ENCODE assay signal across 1 cellular context in the genomic region with DNA sequence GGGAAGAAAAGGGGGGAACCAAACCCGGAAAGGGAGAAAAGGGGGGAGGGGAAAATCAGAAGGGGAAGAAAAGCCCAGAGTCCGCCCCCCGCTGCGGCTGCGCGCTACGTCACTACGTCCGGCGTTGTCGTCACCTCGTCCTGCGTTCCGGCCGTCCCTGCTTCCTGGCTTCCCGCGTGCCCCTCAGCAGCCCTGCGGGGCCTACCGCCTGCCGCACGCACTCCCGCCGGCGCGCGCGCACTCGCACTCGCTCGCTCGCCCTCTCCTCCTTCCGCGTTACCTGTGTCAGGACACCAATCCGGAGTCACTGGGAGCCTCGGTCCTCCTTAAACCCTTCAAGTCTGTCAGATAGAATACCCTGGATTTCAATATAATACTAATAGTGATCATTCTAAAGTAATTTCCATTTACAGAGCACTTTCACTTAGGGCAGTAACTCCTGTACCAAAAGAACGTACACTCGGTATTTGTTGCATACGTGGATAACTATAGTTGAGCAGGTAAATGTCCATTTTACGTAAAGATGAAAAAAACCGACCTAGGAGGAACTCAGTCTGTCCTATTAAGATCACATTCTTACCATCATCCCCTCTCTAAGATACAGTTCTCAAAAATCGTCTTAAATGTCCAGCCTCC.
TF ChIP-seq lines count a peak whose summit lies in the region.

A gene (minus strand): TSS at position 113 of the 636 bp plus-strand sequence. CDS start 120,615 bp downstream, outside the sequence.

TF ChIP-seq in HepG2, 621 proteins besides CTCF, POLR2A, EP300 and RAD21 (continued from another document and continues in another):
- TF ChIP-seq, protein P1, sequence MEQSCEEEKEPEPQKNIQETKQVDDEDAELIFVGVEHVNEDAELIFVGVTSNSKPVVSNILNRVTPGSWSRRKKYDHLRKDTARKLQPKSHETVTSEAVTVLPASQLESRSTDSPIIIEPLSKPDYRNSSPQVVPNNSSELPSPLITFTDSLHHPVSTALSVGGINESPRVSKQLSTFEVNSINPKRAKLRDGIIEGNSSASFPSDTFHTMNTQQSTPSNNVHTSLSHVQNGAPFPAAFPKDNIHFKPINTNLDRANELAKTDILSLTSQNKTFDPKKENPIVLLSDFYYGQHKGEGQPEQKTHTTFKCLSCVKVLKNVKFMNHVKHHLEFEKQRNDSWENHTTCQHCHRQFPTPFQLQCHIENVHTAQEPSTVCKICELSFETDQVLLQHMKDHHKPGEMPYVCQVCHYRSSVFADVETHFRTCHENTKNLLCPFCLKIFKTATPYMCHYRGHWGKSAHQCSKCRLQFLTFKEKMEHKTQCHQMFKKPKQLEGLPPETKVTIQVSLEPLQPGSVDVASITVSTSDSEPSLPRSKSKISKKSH (CRISPR knock-in tag; IDR thresholded peaks at IDR 0.05; ENCODE audit: borderline replicate concordance): peak; percentile 76; the same call in 1 of the 2 replicates
- TF ChIP-seq POLR2G (IDR thresholded peaks at IDR 0.05; ENCODE audit: low read depth, low read length) (peak; percentile 92), ZNF451 (CRISPR knock-in tag; IDR thresholded peaks at IDR 0.05) (no peak), JARID2 (CRISPR knock-in tag; IDR thresholded peaks at IDR 0.05; ENCODE audit: insufficient replicate concordance) (no peak), ZBTB8A (CRISPR knock-in tag; IDR thresholded peaks at IDR 0.05; ENCODE audit: borderline replicate concordance, low read depth) (no peak), ARID2 (CRISPR knock-in tag; IDR thresholded peaks at IDR 0.05; ENCODE audit: borderline replicate concordance) (no peak), GTF2F1 (IDR thresholded peaks at IDR 0.05; ENCODE audit: low read length) (0 out of 2 replicates have a peak, but pooled peaks have one; percentile 44), RARA (CRISPR knock-in tag; IDR thresholded peaks at IDR 0.05) (peak; percentile 59), GPN1 (CRISPR knock-in tag; IDR thresholded peaks at IDR 0.05; ENCODE audit: borderline replicate concordance) (no peak), JDP2 (CRISPR knock-in tag; IDR thresholded peaks at IDR 0.05; ENCODE audit: borderline replicate concordance) (no peak; the same call in 1 of the 2 replicates), YY1 (IDR thresholded peaks at IDR 0.05; ENCODE audit: insufficient read depth, insufficient replicate concordance, low read depth, low read length) (peak; percentile 63), ELF4 (CRISPR knock-in tag; IDR thresholded peaks at IDR 0.05; ENCODE audit: borderline replicate concordance) (no peak), GABPA (IDR thresholded peaks at IDR 0.05; ENCODE audit: low read depth, low read length) (peak; percentile 36), GABPA (CRISPR knock-in tag; IDR thresholded peaks at IDR 0.05; ENCODE audit: low read depth) (peak; percentile 68), ZNF672 (CRISPR knock-in tag; IDR thresholded peaks at IDR 0.05) (no peak), ZSCAN22 (CRISPR knock-in tag; IDR thresholded peaks at IDR 0.05) (no peak), ZNF703 (CRISPR knock-in tag; IDR thresholded peaks at IDR 0.05; ENCODE audit: borderline replicate concordance) (no peak), ZNF563 (CRISPR knock-in tag; IDR thresholded peaks at IDR 0.05) (peak; percentile 83; the same call in 1 of the 2 replicates), EED (CRISPR knock-in tag; IDR thresholded peaks at IDR 0.05) (no peak; the same call in 1 of the 2 replicates), ZNF841 (CRISPR knock-in tag; IDR thresholded peaks at IDR 0.05; ENCODE audit: borderline replicate concordance) (no peak), HIVEP1 (CRISPR knock-in tag; IDR thresholded peaks at IDR 0.05) (peak; percentile 81; the same call in 1 of the 2 replicates), FOXO1 (CRISPR knock-in tag; IDR thresholded peaks at IDR 0.05) (peak; percentile 66; the same call in 1 of the 2 replicates)
- TF ChIP-seq, protein P2, sequence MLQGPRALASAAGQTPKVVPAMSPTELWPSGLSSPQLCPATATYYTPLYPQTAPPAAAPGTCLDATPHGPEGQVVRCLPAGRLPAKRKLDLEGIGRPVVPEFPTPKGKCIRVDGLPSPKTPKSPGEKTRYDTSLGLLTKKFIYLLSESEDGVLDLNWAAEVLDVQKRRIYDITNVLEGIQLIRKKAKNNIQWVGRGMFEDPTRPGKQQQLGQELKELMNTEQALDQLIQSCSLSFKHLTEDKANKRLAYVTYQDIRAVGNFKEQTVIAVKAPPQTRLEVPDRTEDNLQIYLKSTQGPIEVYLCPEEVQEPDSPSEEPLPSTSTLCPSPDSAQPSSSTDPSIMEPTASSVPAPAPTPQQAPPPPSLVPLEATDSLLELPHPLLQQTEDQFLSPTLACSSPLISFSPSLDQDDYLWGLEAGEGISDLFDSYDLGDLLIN (CRISPR knock-in tag; IDR thresholded peaks at IDR 0.05; ENCODE audit: borderline replicate concordance): peak; percentile 62; the same call in 1 of the 2 replicates
- TF ChIP-seq, protein P3, sequence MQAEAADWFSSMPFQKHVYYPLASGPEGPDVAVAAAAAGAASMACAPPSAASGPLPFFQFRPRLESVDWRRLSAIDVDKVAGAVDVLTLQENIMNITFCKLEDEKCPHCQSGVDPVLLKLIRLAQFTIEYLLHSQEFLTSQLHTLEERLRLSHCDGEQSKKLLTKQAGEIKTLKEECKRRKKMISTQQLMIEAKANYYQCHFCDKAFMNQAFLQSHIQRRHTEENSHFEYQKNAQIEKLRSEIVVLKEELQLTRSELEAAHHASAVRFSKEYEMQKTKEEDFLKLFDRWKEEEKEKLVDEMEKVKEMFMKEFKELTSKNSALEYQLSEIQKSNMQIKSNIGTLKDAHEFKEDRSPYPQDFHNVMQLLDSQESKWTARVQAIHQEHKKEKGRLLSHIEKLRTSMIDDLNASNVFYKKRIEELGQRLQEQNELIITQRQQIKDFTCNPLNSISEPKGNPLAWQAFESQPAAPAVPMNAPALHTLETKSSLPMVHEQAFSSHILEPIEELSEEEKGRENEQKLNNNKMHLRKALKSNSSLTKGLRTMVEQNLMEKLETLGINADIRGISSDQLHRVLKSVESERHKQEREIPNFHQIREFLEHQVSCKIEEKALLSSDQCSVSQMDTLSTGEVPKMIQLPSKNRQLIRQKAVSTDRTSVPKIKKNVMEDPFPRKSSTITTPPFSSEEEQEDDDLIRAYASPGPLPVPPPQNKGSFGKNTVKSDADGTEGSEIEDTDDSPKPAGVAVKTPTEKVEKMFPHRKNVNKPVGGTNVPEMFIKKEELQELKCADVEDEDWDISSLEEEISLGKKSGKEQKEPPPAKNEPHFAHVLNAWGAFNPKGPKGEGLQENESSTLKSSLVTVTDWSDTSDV (CRISPR knock-in tag; IDR thresholded peaks at IDR 0.05): 0 out of 2 replicates have a peak, but pooled peaks have one; percentile 53
- TF ChIP-seq, protein P4, sequence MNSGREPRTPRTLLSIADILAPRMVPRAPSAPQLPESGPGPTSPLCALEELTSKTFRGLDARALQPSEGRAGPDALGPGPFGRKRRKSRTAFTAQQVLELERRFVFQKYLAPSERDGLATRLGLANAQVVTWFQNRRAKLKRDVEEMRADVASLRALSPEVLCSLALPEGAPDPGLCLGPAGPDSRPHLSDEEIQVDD (CRISPR knock-in tag; IDR thresholded peaks at IDR 0.05; ENCODE audit: borderline replicate concordance): peak; percentile 50; the same call in 1 of the 2 replicates
- TF ChIP-seq, protein P5, sequence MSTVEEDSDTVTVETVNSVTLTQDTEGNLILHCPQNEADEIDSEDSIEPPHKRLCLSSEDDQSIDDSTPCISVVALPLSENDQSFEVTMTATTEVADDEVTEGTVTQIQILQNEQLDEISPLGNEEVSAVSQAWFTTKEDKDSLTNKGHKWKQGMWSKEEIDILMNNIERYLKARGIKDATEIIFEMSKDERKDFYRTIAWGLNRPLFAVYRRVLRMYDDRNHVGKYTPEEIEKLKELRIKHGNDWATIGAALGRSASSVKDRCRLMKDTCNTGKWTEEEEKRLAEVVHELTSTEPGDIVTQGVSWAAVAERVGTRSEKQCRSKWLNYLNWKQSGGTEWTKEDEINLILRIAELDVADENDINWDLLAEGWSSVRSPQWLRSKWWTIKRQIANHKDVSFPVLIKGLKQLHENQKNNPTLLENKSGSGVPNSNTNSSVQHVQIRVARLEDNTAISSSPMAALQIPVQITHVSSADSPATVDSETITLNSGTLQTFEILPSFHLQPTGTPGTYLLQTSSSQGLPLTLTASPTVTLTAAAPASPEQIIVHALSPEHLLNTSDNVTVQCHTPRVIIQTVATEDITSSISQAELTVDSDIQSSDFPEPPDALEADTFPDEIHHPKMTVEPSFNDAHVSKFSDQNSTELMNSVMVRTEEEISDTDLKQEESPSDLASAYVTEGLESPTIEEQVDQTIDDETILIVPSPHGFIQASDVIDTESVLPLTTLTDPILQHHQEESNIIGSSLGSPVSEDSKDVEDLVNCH (CRISPR knock-in tag; IDR thresholded peaks at IDR 0.05): no peak
- TF ChIP-seq, protein P6, sequence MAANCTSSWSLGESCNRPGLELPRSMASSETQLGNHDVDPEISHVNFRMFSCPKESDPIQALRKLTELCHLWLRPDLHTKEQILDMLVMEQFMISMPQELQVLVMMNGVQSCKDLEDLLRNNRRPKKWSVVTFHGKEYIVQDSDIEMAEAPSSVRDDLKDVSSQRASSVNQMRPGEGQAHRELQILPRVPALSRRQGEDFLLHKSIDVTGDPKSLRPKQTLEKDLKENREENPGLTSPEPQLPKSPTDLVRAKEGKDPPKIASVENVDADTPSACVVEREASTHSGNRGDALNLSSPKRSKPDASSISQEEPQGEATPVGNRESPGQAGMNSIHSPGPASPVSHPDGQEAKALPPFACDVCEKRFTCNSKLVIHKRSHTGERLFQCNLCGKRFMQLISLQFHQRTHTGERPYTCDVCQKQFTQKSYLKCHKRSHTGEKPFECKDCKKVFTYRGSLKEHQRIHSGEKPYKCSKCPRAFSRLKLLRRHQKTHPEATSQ (CRISPR knock-in tag; IDR thresholded peaks at IDR 0.05; ENCODE audit: borderline replicate concordance): no peak
- TF ChIP-seq, protein P7, sequence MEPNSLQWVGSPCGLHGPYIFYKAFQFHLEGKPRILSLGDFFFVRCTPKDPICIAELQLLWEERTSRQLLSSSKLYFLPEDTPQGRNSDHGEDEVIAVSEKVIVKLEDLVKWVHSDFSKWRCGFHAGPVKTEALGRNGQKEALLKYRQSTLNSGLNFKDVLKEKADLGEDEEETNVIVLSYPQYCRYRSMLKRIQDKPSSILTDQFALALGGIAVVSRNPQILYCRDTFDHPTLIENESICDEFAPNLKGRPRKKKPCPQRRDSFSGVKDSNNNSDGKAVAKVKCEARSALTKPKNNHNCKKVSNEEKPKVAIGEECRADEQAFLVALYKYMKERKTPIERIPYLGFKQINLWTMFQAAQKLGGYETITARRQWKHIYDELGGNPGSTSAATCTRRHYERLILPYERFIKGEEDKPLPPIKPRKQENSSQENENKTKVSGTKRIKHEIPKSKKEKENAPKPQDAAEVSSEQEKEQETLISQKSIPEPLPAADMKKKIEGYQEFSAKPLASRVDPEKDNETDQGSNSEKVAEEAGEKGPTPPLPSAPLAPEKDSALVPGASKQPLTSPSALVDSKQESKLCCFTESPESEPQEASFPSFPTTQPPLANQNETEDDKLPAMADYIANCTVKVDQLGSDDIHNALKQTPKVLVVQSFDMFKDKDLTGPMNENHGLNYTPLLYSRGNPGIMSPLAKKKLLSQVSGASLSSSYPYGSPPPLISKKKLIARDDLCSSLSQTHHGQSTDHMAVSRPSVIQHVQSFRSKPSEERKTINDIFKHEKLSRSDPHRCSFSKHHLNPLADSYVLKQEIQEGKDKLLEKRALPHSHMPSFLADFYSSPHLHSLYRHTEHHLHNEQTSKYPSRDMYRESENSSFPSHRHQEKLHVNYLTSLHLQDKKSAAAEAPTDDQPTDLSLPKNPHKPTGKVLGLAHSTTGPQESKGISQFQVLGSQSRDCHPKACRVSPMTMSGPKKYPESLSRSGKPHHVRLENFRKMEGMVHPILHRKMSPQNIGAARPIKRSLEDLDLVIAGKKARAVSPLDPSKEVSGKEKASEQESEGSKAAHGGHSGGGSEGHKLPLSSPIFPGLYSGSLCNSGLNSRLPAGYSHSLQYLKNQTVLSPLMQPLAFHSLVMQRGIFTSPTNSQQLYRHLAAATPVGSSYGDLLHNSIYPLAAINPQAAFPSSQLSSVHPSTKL (CRISPR knock-in tag; IDR thresholded peaks at IDR 0.05): peak; percentile 59
- TF ChIP-seq, protein P8, sequence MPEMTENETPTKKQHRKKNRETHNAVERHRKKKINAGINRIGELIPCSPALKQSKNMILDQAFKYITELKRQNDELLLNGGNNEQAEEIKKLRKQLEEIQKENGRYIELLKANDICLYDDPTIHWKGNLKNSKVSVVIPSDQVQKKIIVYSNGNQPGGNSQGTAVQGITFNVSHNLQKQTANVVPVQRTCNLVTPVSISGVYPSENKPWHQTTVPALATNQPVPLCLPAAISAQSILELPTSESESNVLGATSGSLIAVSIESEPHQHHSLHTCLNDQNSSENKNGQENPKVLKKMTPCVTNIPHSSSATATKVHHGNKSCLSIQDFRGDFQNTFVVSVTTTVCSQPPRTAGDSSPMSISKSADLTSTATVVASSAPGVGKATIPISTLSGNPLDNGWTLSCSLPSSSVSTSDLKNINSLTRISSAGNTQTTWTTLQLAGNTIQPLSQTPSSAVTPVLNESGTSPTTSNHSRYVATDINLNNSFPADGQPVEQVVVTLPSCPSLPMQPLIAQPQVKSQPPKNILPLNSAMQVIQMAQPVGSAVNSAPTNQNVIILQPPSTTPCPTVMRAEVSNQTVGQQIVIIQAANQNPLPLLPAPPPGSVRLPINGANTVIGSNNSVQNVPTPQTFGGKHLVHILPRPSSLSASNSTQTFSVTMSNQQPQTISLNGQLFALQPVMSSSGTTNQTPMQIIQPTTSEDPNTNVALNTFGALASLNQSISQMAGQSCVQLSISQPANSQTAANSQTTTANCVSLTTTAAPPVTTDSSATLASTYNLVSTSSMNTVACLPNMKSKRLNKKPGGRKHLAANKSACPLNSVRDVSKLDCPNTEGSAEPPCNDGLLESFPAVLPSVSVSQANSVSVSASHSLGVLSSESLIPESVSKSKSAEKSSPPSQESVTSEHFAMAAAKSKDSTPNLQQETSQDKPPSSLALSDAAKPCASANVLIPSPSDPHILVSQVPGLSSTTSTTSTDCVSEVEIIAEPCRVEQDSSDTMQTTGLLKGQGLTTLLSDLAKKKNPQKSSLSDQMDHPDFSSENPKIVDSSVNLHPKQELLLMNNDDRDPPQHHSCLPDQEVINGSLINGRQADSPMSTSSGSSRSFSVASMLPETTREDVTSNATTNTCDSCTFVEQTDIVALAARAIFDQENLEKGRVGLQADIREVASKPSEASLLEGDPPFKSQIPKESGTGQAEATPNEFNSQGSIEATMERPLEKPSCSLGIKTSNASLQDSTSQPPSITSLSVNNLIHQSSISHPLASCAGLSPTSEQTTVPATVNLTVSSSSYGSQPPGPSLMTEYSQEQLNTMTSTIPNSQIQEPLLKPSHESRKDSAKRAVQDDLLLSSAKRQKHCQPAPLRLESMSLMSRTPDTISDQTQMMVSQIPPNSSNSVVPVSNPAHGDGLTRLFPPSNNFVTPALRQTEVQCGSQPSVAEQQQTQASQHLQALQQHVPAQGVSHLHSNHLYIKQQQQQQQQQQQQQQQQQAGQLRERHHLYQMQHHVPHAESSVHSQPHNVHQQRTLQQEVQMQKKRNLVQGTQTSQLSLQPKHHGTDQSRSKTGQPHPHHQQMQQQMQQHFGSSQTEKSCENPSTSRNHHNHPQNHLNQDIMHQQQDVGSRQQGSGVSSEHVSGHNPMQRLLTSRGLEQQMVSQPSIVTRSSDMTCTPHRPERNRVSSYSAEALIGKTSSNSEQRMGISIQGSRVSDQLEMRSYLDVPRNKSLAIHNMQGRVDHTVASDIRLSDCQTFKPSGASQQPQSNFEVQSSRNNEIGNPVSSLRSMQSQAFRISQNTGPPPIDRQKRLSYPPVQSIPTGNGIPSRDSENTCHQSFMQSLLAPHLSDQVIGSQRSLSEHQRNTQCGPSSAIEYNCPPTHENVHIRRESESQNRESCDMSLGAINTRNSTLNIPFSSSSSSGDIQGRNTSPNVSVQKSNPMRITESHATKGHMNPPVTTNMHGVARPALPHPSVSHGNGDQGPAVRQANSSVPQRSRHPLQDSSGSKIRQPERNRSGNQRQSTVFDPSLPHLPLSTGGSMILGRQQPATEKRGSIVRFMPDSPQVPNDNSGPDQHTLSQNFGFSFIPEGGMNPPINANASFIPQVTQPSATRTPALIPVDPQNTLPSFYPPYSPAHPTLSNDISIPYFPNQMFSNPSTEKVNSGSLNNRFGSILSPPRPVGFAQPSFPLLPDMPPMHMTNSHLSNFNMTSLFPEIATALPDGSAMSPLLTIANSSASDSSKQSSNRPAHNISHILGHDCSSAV (CRISPR knock-in tag; IDR thresholded peaks at IDR 0.05; ENCODE audit: borderline replicate concordance): no peak
